In the genomic region with DNA sequence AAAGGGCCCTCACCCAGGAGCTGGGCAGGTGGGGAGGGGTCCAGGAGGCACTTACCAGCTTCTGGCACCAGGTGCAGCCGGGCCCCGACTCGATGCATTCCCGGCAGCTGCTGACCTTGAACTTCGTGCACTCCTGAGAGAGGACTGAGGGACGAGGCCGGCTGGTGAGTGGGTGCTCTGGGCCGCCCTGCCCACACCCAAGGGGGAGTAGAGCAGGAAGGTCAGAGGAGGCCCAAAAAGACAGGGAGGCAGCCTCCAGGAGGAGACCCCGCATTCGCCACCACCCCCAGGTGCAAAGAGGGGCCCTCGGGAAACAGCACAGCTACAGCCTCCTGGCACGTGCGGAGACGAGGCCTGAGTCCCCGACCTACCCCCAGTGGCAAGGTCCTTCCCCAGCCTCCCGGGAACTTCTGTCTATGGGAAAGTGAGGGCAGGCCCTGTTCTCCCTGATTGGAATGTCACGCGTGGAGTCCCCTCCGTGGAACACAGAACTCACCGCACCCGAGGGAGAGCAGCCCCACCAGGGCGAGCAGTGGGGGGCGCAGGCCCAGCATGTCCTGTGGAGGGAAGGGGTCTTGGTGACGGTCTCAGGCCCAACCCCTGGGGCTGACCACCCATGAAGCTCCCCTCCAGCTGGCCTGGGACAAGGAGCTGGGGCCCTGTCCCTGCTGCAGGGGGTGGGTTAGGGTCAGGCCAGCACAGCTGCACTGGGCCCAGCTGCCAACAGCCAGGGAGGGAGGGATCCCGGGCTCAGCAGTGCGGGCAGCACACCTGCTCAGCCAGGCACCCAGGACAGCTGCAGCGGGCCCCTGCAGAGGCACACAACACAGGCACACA, we compare ENCODE assay signal across 2 cellular contexts.
A peak's percentile ranks its signal among the peaks of the same experiment; 100 is the strongest.
TF ChIP-seq lines count a peak whose summit lies in the region.

No MANE protein-coding gene starts in this region.

TF ChIP-seq in GM12878, 131 proteins besides CTCF, POLR2A, EP300 and RAD21:
- TF ChIP-seq POU2F2 (IDR thresholded peaks at IDR 0.05; ENCODE audit: borderline replicate concordance, low read depth, low read length) (no peak), TCF3 (IDR thresholded peaks at IDR 0.05; ENCODE audit: borderline replicate concordance, insufficient read depth, low read depth, low read length) (0 out of 2 replicates have a peak, but pooled peaks have one; percentile 14), CBX3 (IDR thresholded peaks at IDR 0.05; ENCODE audit: borderline replicate concordance, low read depth) (no peak), IRF3 (IDR thresholded peaks at IDR 0.05) (no peak), PKNOX1 (IDR thresholded peaks at IDR 0.05) (no peak), EED (IDR thresholded peaks at IDR 0.05; ENCODE audit: low read depth) (no peak), BHLHE40 (IDR thresholded peaks at IDR 0.05; ENCODE audit: borderline replicate concordance in 1 of 2, low read depth in 2 of 2, low read length in 1 of 2) (no peak)

TF ChIP-seq in SK-N-SH, 30 proteins besides CTCF, POLR2A, EP300 and RAD21:
- no peak for TF ChIP-seq POLR2AphosphoS5 (IDR thresholded peaks at IDR 0.05; ENCODE audit: low read depth, low read length)
- TF ChIP-seq CHD2 (IDR thresholded peaks at IDR 0.05; ENCODE audit: low read length, partially characterized antibody) = no peak
- no peak for TF ChIP-seq IRF3 (IDR thresholded peaks at IDR 0.05; ENCODE audit: low read depth, low read length)
- no peak for TF ChIP-seq NRF1 (IDR thresholded peaks at IDR 0.05; ENCODE audit: low read depth, low read length)
- no peak for TF ChIP-seq FOSL2 (IDR thresholded peaks at IDR 0.05; ENCODE audit: borderline replicate concordance, low read depth)
- TF ChIP-seq FOXJ3 (CRISPR knock-in tag; IDR thresholded peaks at IDR 0.05) = no peak
- TF ChIP-seq GABPA (IDR thresholded peaks at IDR 0.05; ENCODE audit: low read depth) = no peak
